Comparison of ENCODE assay signal across 8 cellular contexts in genomic region chr16:21158208-21159110, GRCh38. TPM values are rescaled to one million over a fixed set of nuclear protein-coding genes. Genes with fewer than 3 reads are reported as not detected.
DNase-seq lines count a peak whose midpoint lies in the region; ATAC-seq and TF ChIP-seq lines count a peak whose summit lies in the region.

Gene LDAF1 (plus strand): TSS chr16:21158674. CDS start chr16:21161183, 2,509 bp downstream.

- H3K79me2 ChIP-seq in ACC112 (ENCODE audit: control insufficient read depth, insufficient read depth, low read length, unreplicated experiment) = no peaks in the 10 kb centered on the region

- H3K9ac ChIP-seq in duodenal mucosa (ENCODE audit: low read depth in 1 of 2, low read length in 2 of 2) = peak within 1 kb of the TSS; percentile 63 to 65

- peak within 1 kb of the TSS; percentile 74 for H2AFZ ChIP-seq in ACC112 (ENCODE audit: low read length, unreplicated experiment)

- H3K9me3 ChIP-seq in duodenal mucosa (ENCODE audit: control insufficient read depth in 1 of 2, low read length in 2 of 2) = no peaks in the 10 kb centered on the region

- peaks cover 6% of the 10 kb centered on the region; the same call in 1 of the 2 replicates for H3K36me3 ChIP-seq in ACC112 (ENCODE audit: insufficient read depth, low read length)
- H3K36me3 ChIP-seq in duodenal mucosa (ENCODE audit: control insufficient read depth in 1 of 2, insufficient read depth in 2 of 2, low read length in 2 of 2) = peaks cover 0 to 5% of the 10 kb centered on the region in 2 donors

- intact Hi-C loops in lower leg skin (cut with DNase I; ENCODE audit: low total_unique reads) = no loop called here

- no peak for TF ChIP-seq POLR2A in lower leg skin (IDR thresholded peaks at IDR 0.05)

- H3K27me3 ChIP-seq in ACC112 (ENCODE audit: insufficient read depth, low read length) (no peaks in the 10 kb centered on the region), duodenal mucosa (ENCODE audit: control insufficient read depth in 1 of 2, insufficient read depth in 2 of 2, low read length in 2 of 2) (no peaks in the 10 kb centered on the region)

- WGBS in lower leg skin, 2 donors = 1% methylated on average over 34 to 55 of the region's 59 CpGs

- H3K4me1 ChIP-seq in ACC112 (ENCODE audit: control insufficient read depth, insufficient read depth, low read length, unreplicated experiment) (peaks cover 11% of the 10 kb centered on the region), duodenal mucosa (ENCODE audit: control insufficient read depth in 1 of 2, insufficient read depth in 2 of 2, low read length in 2 of 2) (peaks cover 13 to 29% of the 10 kb centered on the region in 2 donors)

- H3K27ac ChIP-seq in ACC112 (ENCODE audit: low read depth, low read length) (no peak within 1 kb of the TSS), duodenal mucosa (ENCODE audit: low read depth, low read length) (no peak within 1 kb of the TSS)

- TF ChIP-seq CTCF in lower leg skin (IDR thresholded peaks at IDR 0.05) = no peak

- DNase-seq in NCI-H526 (lab: John Stamatoyannopoulos, UW) = peak; percentile 44 to 90
- DNase-seq in activated CD4-positive, alpha-beta T cell treated with anti-CD3 and anti-CD28 coated beads, Interleukin-2, amount 50 U/mL, for 24 hours (ENCODE audit: low read depth in 1 of 2, low spot score in 1 of 2) = peak; percentile 65 to 71
- DNase-seq in lower leg skin (ENCODE audit: low spot score in 2 of 2) = peak; percentile 80 to 97
- DNase-seq in stimulated activated CD4-positive, alpha-beta T cell treated with anti-CD3 and anti-CD28 coated beads, Interleukin-4, amount 100 ng/mL, for 4 hours = peak; percentile 69 to 82

- H3K4me3 ChIP-seq in ACC112 (ENCODE audit: low read depth, low read length) (peak within 1 kb of the TSS; percentile 79), duodenal mucosa (ENCODE audit: low read depth in 1 of 2, low read length in 2 of 2) (peak within 1 kb of the TSS; percentile 71 to 88), lower leg skin (ENCODE audit: low read depth, poor library complexity, severe bottlenecking) (peak within 1 kb of the TSS; percentile 78)

- ATAC-seq in GM18861 (IDR thresholded peaks at IDR 0.05; ENCODE audit: unreplicated experiment) = peak; percentile 67
- ATAC-seq in HG03097 (IDR thresholded peaks at IDR 0.05; ENCODE audit: low FRiP score, unreplicated experiment) = peak; percentile 82

RNA-seq across cellular contexts. Expression of gene LDAF1, which starts in this region (rescaled TPM):
- 100 to 1,000 TPM; 188 to 208 (median 200) TPM for total RNA-seq in lower leg skin
